In genomic region chr18:12886498-12887126, GRCh38 we compare ENCODE assay signal across 8 cellular contexts. TPM values are rescaled to one million over a fixed set of nuclear protein-coding genes. Genes with fewer than 3 reads are reported as not detected.
DNase-seq lines count a peak whose midpoint lies in the region; ATAC-seq and TF ChIP-seq lines count a peak whose summit lies in the region.

No MANE protein-coding gene starts in this region.

- intact Hi-C loops in head of caudate nucleus (cut with DNase I) = loop anchor here (10.0 kb wide), 1 partner anchor 62 kb away; no protein-coding TSS in a partner anchor

- ATAC-seq in natural killer cell treated with Interleukin-12 subunit alpha and Interleukin-12 subunit beta and Interleukin-15 and Interleukin-18, amount 100 ng/mL, for 72 hours = no peak

- H3K36me3 Mint-ChIP-seq in natural killer cell treated with Interleukin-12 subunit alpha and Interleukin-12 subunit beta and Interleukin-15 and Interleukin-18, amount 100 ng/mL, for 72 hours = peaks cover 14% of the 10 kb centered on the region

- TF ChIP-seq CTCF in astrocyte of the cerebellum (IDR thresholded peaks at IDR 0.05; ENCODE audit: low read depth, low read length, missing control alignments) = peak; percentile 50

- no peaks in the 10 kb centered on the region for H3K9me3 Mint-ChIP-seq in natural killer cell treated with Interleukin-12 subunit alpha and Interleukin-12 subunit beta and Interleukin-15 and Interleukin-18, amount 100 ng/mL, for 72 hours

- H3K4me1 Mint-ChIP-seq in natural killer cell treated with Interleukin-12 subunit alpha and Interleukin-12 subunit beta and Interleukin-15 and Interleukin-18, amount 100 ng/mL, for 72 hours (ENCODE audit: low read depth in 2 of 2) = peaks cover 46 to 60% of the 10 kb centered on the region in 2 donors

- in situ Hi-C loops in KBM-7 (cut with MboI; ENCODE audit: low pct_unique_long_range_greater_than_20kb, low sequenced_read_pairs) (no loop called here), astrocyte of the cerebellum (cut with HindIII; ENCODE audit: low sequenced_read_pairs) (no loop called here)

- peak overlapping the region; percentile 54 for H3K4me3 Mint-ChIP-seq in natural killer cell treated with Interleukin-12 subunit alpha and Interleukin-12 subunit beta and Interleukin-15 and Interleukin-18, amount 100 ng/mL, for 72 hours

- DNase-seq in NCI-H82 (lab: John Stamatoyannopoulos, UW) = peak; percentile 72
- DNase-seq in NCI-H82 treated with DMSO at 0.1 percent for 48 hours (lab: John Stamatoyannopoulos, UW; ENCODE audit: unreplicated experiment) = no peak
- DNase-seq in KBM-7 = peak; percentile 41
- DNase-seq in astrocyte of the cerebellum (ENCODE audit: low read depth) = no peak
- DNase-seq in natural killer cell treated with Interleukin-12 subunit alpha and Interleukin-12 subunit beta and Interleukin-15 and Interleukin-18, amount 100 ng/mL, for 72 hours (ENCODE audit: low spot score) = no peak
- no peak for DNase-seq in head of caudate nucleus
- DNase-seq in SHP77 treated with DMSO at 0.1 percent for 48 hours (lab: John Stamatoyannopoulos, UW) = no peak
- DNase-seq in NCI-H1930 (lab: John Stamatoyannopoulos, UW) = no peak

- H3K27ac Mint-ChIP-seq in natural killer cell treated with Interleukin-12 subunit alpha and Interleukin-12 subunit beta and Interleukin-15 and Interleukin-18, amount 100 ng/mL, for 72 hours = peak overlapping the region; percentile 94 to 98

- H3K27me3 Mint-ChIP-seq in natural killer cell treated with Interleukin-12 subunit alpha and Interleukin-12 subunit beta and Interleukin-15 and Interleukin-18, amount 100 ng/mL, for 72 hours = no peaks in the 10 kb centered on the region

- no peak overlapping the region for H3K4me3 ChIP-seq in astrocyte of the cerebellum (ENCODE audit: low read depth, low read length)

RNA-seq across cellular contexts. Expression of gene PTPN2, which starts 2.6 kb away (rescaled TPM):
- 100 to 1,000 TPM; 151 to 156 TPM for total RNA-seq in natural killer cell treated with Interleukin-12 subunit alpha and Interleukin-12 subunit beta and Interleukin-15 and Interleukin-18, amount 100 ng/mL, for 72 hours

Comparison
In these comparisons a context has a peak if more than half of its experiments do, and no peak if none do; other contexts are left out.
1. DNase-seq: peak in NCI-H82 (single experiment) and KBM-7 (single experiment); none in NCI-H82 treated with DMSO at 0.1 percent for 48 hours (single experiment), astrocyte of the cerebellum (single experiment), natural killer cell treated with Interleukin-12 subunit alpha and Interleukin-12 subunit beta and Interleukin-15 and Interleukin-18, amount 100 ng/mL, for 72 hours (single experiment), head of caudate nucleus (0 of 42), SHP77 treated with DMSO at 0.1 percent for 48 hours (single experiment) and NCI-H1930 (0 of 2).